Comparison of ENCODE assay signal across 1 cellular context in genomic region chr5:76402251-76402879, GRCh38.
TF ChIP-seq lines count a peak whose summit lies in the region.

No MANE protein-coding gene starts in this region.

TF ChIP-seq in K562, 482 proteins besides CTCF, POLR2A, EP300 and RAD21 (continued from another document and continues in another):
- TF ChIP-seq ZNF592 (IDR thresholded peaks at IDR 0.05): no peak
- TF ChIP-seq U2AF1 (optimal IDR thresholded peaks at IDR 0.05; ENCODE audit: low read depth, low read length): no peak
- TF ChIP-seq PCBP1 (IDR thresholded peaks at IDR 0.05; ENCODE audit: low read depth, low read length, poor library complexity, severe bottlenecking): no peak
- no peak for TF ChIP-seq BACH1 (tag; IDR thresholded peaks at IDR 0.05)
- no peak for TF ChIP-seq XRCC4 (IDR thresholded peaks at IDR 0.05; ENCODE audit: extremely low read depth, insufficient read depth, insufficient read length)
- no peak for TF ChIP-seq NCOA6 (IDR thresholded peaks at IDR 0.05)
- TF ChIP-seq POLR3A (IDR thresholded peaks at IDR 0.05; ENCODE audit: borderline replicate concordance, extremely low read depth, insufficient read depth, insufficient read length): no peak
- no peak for TF ChIP-seq ZNF212 (CRISPR knock-in tag; IDR thresholded peaks at IDR 0.05)
- no peak for TF ChIP-seq TCFL5 (CRISPR knock-in tag; conservative IDR thresholded peaks at IDR 0.05)
- no peak for TF ChIP-seq TGIF2 (CRISPR knock-in tag; IDR thresholded peaks at IDR 0.05)
- no peak for TF ChIP-seq ZC3H11A (IDR thresholded peaks at IDR 0.05; ENCODE audit: low read depth, low read length)
- TF ChIP-seq NBN (IDR thresholded peaks at IDR 0.05; ENCODE audit: low read depth): no peak
- no peak for TF ChIP-seq KLF6 (CRISPR knock-in tag; IDR thresholded peaks at IDR 0.05; ENCODE audit: borderline replicate concordance)
- no peak for TF ChIP-seq ARID4B (CRISPR knock-in tag; IDR thresholded peaks at IDR 0.05)
- no peak for TF ChIP-seq ZNF740 (CRISPR knock-in tag; IDR thresholded peaks at IDR 0.05)
- no peak for TF ChIP-seq ZNF740 (tag; IDR thresholded peaks at IDR 0.05)
- peak; percentile 40; the same call in 1 of the 2 replicates for TF ChIP-seq ADNP (tag; IDR thresholded peaks at IDR 0.05)
- TF ChIP-seq FOXO4 (CRISPR knock-in tag; IDR thresholded peaks at IDR 0.05): no peak
- TF ChIP-seq E2F6 (IDR thresholded peaks at IDR 0.05; ENCODE audit: borderline replicate concordance in 1 of 2, extremely low read depth in 1 of 2, insufficient read depth in 1 of 2, insufficient read length in 1 of 2, low read depth in 1 of 2, low read length in 1 of 2, poor library complexity in 1 of 2, severe bottlenecking in 1 of 2): peak in 1 of 2 experiments; percentile 48
- no peak; the same call in 1 of the 2 replicates for TF ChIP-seq ZNF316 (IDR thresholded peaks at IDR 0.05)
- no peak for TF ChIP-seq HNRNPUL1 (IDR thresholded peaks at IDR 0.05; ENCODE audit: low read length)
- no peak for TF ChIP-seq ZNF764 (CRISPR knock-in tag; IDR thresholded peaks at IDR 0.05; ENCODE audit: low read depth)
- no peak for TF ChIP-seq ZNF239 (CRISPR knock-in tag; IDR thresholded peaks at IDR 0.05)
- no peak for TF ChIP-seq MEF2D (tag; conservative IDR thresholded peaks at IDR 0.05; ENCODE audit: low read depth)
- no peak for TF ChIP-seq SAFB2 (IDR thresholded peaks at IDR 0.05; ENCODE audit: borderline replicate concordance, low read depth, low read length, severe bottlenecking)
- TF ChIP-seq ZNF695 (CRISPR knock-in tag; IDR thresholded peaks at IDR 0.05): no peak
- no peak for TF ChIP-seq ZNF436 (CRISPR knock-in tag; IDR thresholded peaks at IDR 0.05)
- TF ChIP-seq MAFG (tag; conservative IDR thresholded peaks at IDR 0.05): no peak
- TF ChIP-seq PYGO2 (tag; IDR thresholded peaks at IDR 0.05): no peak
- TF ChIP-seq GTF2E2 (tag; IDR thresholded peaks at IDR 0.05): no peak
- TF ChIP-seq ZNF232 (CRISPR knock-in tag; IDR thresholded peaks at IDR 0.05): no peak
- TF ChIP-seq MXD1 (CRISPR knock-in tag; IDR thresholded peaks at IDR 0.05; ENCODE audit: borderline replicate concordance, poor library complexity, severe bottlenecking): no peak
- no peak for TF ChIP-seq TSHZ1 (CRISPR knock-in tag; IDR thresholded peaks at IDR 0.05)
- no peak for TF ChIP-seq CCAR2 (IDR thresholded peaks at IDR 0.05; ENCODE audit: low read depth, low read length)
- TF ChIP-seq ZBTB43 (CRISPR knock-in tag; IDR thresholded peaks at IDR 0.05): no peak
